22 cellular contexts compared by ENCODE assay signal in the genomic region with DNA sequence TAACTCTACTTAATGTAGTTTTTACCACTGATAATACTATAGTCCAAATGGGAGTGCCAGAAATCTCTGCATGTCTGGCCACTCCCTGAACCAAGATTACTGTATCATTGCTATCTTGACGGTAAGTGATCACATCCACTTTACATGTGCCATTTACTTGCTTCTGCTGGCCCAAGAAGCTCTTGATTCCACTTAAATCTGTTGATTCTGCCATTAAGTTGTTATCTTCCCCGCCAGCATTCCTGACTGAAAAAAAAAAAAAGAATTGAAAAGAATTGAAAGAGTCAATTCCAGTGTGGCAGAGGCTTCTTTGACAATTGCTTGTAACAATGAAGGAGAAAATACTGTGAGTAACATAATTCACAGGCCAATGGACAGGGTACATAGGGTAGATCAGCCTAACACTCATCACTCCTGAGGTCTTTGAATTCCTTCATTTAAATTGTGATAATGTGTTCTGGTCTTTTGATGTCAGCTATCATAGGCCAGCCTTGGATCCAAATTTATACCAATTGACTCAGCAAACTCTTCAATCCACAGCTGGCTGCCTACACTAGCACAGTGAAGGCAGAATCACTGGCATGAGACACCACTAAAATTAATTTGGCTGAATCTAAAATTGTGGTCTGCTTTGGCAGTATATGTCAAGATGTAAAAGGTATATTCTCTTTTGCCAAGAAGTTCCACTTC.
"Had no signal": no experiment of that assay in that cellular context is flagged by ENCODE, and none has a peak within 500 bp of the region (broad histone marks: within the 10 kb centered on the region; RNA-seq: fewer than 3 reads in every experiment).

No MANE protein-coding gene starts in this region.

- H3K27ac ChIP-seq: adrenal gland, SJSA1 had no signal

- H3K4me1 ChIP-seq: adrenal gland, SJSA1 had no signal

- FAIRE-seq: RCC 7860 had no signal

- H3K27me3 ChIP-seq: adrenal gland, SJSA1 had no signal

- DNase-seq: activated CD4-positive, alpha-beta T cell treated with anti-CD3 and anti-CD28 coated beads for 4 hours; activated CD8-positive, alpha-beta memory T cell treated with anti-CD3 and anti-CD28 coated beads, Interleukin-2, amount 50 U/mL, for 4 hours; activated CD8-positive, alpha-beta T cell treated with anti-CD3 and anti-CD28 coated beads for 36 hours; activated naive CD4-positive, alpha-beta T cell treated with anti-CD3 and anti-CD28 coated beads, Interleukin-2, amount 50 U/mL, for 16 hours; activated naive CD8-positive, alpha-beta T cell treated with anti-CD3 and anti-CD28 coated beads, Interleukin-2, amount 10 ng/mL, durations not matched to agents 7 days and 5 days; activated T-cell treated with anti-CD3 and anti-CD28 coated beads, Interleukin-2, amount 50 U/mL, for 1 hour; adrenal gland; anterior cingulate cortex; IMR-90; Kasumi-1; KBM-7; NCI-H1048; NCI-H1436 treated with DMSO at 0.1 percent for 48 hours; NCI-H1930; NCI-H446; NCI-H524; NCI-H82; PC-3; SHP77 had no signal

- ATAC-seq: activated CD4-positive, CD25-positive, alpha-beta regulatory T cell treated with anti-CD3 and anti-CD28 coated beads, Interleukin-2, amount 50 U/mL, for 24 hours; activated CD8-positive, alpha-beta T cell treated with anti-CD3 and anti-CD28 coated beads for 36 hours; PC-3 had no signal

- H3K4me3 ChIP-seq: adrenal gland, SJSA1 had no signal

- H3K9me3 ChIP-seq: adrenal gland, SJSA1 had no signal

- H3K36me3 ChIP-seq: adrenal gland, SJSA1 had no signal
